Comparison of ENCODE assay signal across 8 cellular contexts in the genomic region with DNA sequence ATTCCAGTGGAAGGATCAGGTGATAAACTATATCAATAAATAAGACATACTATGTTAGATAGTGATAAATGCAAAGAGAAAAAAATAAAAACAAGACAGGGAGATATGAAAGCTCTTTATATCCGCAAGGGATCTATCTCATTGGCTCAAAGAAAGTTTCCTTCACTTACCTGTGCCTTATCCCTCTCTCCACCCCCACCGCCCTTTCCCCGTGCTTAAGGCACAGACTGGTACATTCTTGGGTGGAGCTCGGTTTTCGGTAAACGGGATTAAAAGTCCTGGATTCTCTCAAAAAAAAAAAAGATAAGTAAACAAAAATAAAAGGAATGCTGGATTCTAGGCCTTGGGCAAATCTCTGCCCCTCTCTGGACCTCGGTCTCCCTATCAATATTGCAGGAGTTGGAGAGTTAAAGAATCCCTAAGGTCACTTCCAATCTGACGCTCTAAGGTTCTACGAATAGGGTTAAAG. TPM values are rescaled to one million over a fixed set of nuclear protein-coding genes. Genes with fewer than 3 reads are reported as not detected.
DNase-seq lines count a peak whose midpoint lies in the region; ATAC-seq and FAIRE-seq lines count a peak whose summit lies in the region.

No MANE protein-coding gene starts in this region.

- H3K4me1 Mint-ChIP-seq in activated CD4-positive, alpha-beta memory T cell treated with anti-CD3 and anti-CD28 coated beads for 36 hours (ENCODE audit: low read depth), result peaks cover 48% of the 10 kb centered on the region
- H3K4me1 Mint-ChIP-seq in stimulated activated naive B cell treated with anti-CD40 and anti-IgM and Interleukin-4, amounts not matched to agents 10 μg/mL and 1 μg/mL and 100 μg/mL, for 72 hours, result peaks cover 29 to 49% of the 10 kb centered on the region in 2 donors

- DNase-seq in NCI-H1105 treated with DMSO at 0.1 percent for 48 hours (lab: John Stamatoyannopoulos, UW), result peak; percentile 58
- DNase-seq in NCI-H1105 (lab: John Stamatoyannopoulos, UW), result no peak
- DNase-seq in activated CD4-positive, alpha-beta memory T cell treated with anti-CD3 and anti-CD28 coated beads for 36 hours, result peak; percentile 21
- DNase-seq in stimulated activated naive B cell treated with anti-CD40 and anti-IgM and Interleukin-4, amounts not matched to agents 10 μg/mL and 1 μg/mL and 100 μg/mL, for 72 hours, result no peak
- DNase-seq in RCC 7860 (ENCODE audit: low spot score), result no peak
- DNase-seq in NCI-H1417 (lab: John Stamatoyannopoulos, UW), result no peak
- no peak for DNase-seq in frontal cortex (ENCODE audit: low spot score in 2 of 2)

- FAIRE-seq in RCC 7860 (lab: Jason Lieb, UNC) (no peak), frontal cortex (lab: Jason Lieb, UNC) (no peak)

- no peaks in the 10 kb centered on the region for H3K4me1 ChIP-seq in iPS-15b (ENCODE audit: control insufficient read depth, insufficient read depth, low read length)

- peak overlapping the region; percentile 99 for H3K27ac Mint-ChIP-seq in activated CD4-positive, alpha-beta memory T cell treated with anti-CD3 and anti-CD28 coated beads for 36 hours
- H3K27ac Mint-ChIP-seq in stimulated activated naive B cell treated with anti-CD40 and anti-IgM and Interleukin-4, amounts not matched to agents 10 μg/mL and 1 μg/mL and 100 μg/mL, for 72 hours, result peak overlapping the region; percentile 99

- CTCF ChIA-PET in activated CD4-positive, alpha-beta memory T cell treated with anti-CD3 and anti-CD28 coated beads for 36 hours (lab: Charles Lee), result no interaction called here

- H3K4me3 ChIP-seq in iPS-15b (ENCODE audit: low read depth, low read length), result peak overlapping the region; percentile 76

- H3K27me3 ChIP-seq in iPS-15b (ENCODE audit: control insufficient read depth, insufficient read depth, low read length), result no peaks in the 10 kb centered on the region

- no peaks in the 10 kb centered on the region for H3K36me3 Mint-ChIP-seq in activated CD4-positive, alpha-beta memory T cell treated with anti-CD3 and anti-CD28 coated beads for 36 hours
- H3K36me3 Mint-ChIP-seq in stimulated activated naive B cell treated with anti-CD40 and anti-IgM and Interleukin-4, amounts not matched to agents 10 μg/mL and 1 μg/mL and 100 μg/mL, for 72 hours, result peaks cover 7 to 12% of the 10 kb centered on the region in 2 donors

- peak overlapping the region; percentile 89 for H3K4me3 Mint-ChIP-seq in activated CD4-positive, alpha-beta memory T cell treated with anti-CD3 and anti-CD28 coated beads for 36 hours
- H3K4me3 Mint-ChIP-seq in stimulated activated naive B cell treated with anti-CD40 and anti-IgM and Interleukin-4, amounts not matched to agents 10 μg/mL and 1 μg/mL and 100 μg/mL, for 72 hours, result peak overlapping the region; percentile 87 to 92

- no peaks in the 10 kb centered on the region for H3K36me3 ChIP-seq in iPS-15b (ENCODE audit: control insufficient read depth, insufficient read depth, low read length)

- intact Hi-C loops in activated CD4-positive, alpha-beta memory T cell treated with anti-CD3 and anti-CD28 coated beads for 36 hours (cut with micrococcal nuclease), result loop anchor here (1.0 to 10.0 kb wide), 10 partner anchors 53 to 1794 kb away; a partner anchor contains a TSS

- POLR2A ChIA-PET in activated CD4-positive, alpha-beta memory T cell treated with anti-CD3 and anti-CD28 coated beads for 36 hours (lab: Charles Lee), result interaction anchor here (1.0 to 1.3 kb wide), 2 partner anchors 11 to 58 kb away, joined by 3 read pairs; a partner anchor contains a TSS

- no peaks in the 10 kb centered on the region for H3K27me3 Mint-ChIP-seq in activated CD4-positive, alpha-beta memory T cell treated with anti-CD3 and anti-CD28 coated beads for 36 hours
- no peaks in the 10 kb centered on the region for H3K27me3 Mint-ChIP-seq in stimulated activated naive B cell treated with anti-CD40 and anti-IgM and Interleukin-4, amounts not matched to agents 10 μg/mL and 1 μg/mL and 100 μg/mL, for 72 hours

- H3K9me3 Mint-ChIP-seq in activated CD4-positive, alpha-beta memory T cell treated with anti-CD3 and anti-CD28 coated beads for 36 hours, result no peaks in the 10 kb centered on the region
- no peaks in the 10 kb centered on the region for H3K9me3 Mint-ChIP-seq in stimulated activated naive B cell treated with anti-CD40 and anti-IgM and Interleukin-4, amounts not matched to agents 10 μg/mL and 1 μg/mL and 100 μg/mL, for 72 hours

- ATAC-seq in stimulated activated naive B cell treated with anti-CD40 and anti-IgM and Interleukin-4, amounts not matched to agents 10 μg/mL and 1 μg/mL and 100 μg/mL, for 72 hours (replicated peaks), result no peak

- no peak overlapping the region for H3K9ac ChIP-seq in iPS-15b (ENCODE audit: low read depth, low read length)

- H3K9me3 ChIP-seq in iPS-15b (ENCODE audit: control insufficient read depth, insufficient read depth, low read length), result no peaks in the 10 kb centered on the region

RNA-seq across cellular contexts. Expression of a gene that starts 0.6 kb away (rescaled TPM):
- 10 to 100 TPM; 10.0 to 10.4 TPM for total RNA-seq in activated CD4-positive, alpha-beta memory T cell treated with anti-CD3 and anti-CD28 coated beads for 36 hours
- total RNA-seq in frontal cortex, result 16.3 TPM

RNA-seq across cellular contexts. Expression of a gene that starts 2.0 kb away (rescaled TPM):
- total RNA-seq in activated CD4-positive, alpha-beta memory T cell treated with anti-CD3 and anti-CD28 coated beads for 36 hours, result 10 to 100 TPM; 10.5 to 11.5 TPM
- total RNA-seq in frontal cortex, result 2.0 TPM

RNA-seq across cellular contexts. Expression of a gene that starts 50.2 kb away (rescaled TPM):
- not detected for total RNA-seq in activated CD4-positive, alpha-beta memory T cell treated with anti-CD3 and anti-CD28 coated beads for 36 hours
- total RNA-seq in frontal cortex, result not detected

RNA-seq across cellular contexts. Expression of a gene that starts 58.8 kb away (rescaled TPM):
- 10 to 100 TPM; 13.9 to 15.2 TPM for total RNA-seq in activated CD4-positive, alpha-beta memory T cell treated with anti-CD3 and anti-CD28 coated beads for 36 hours
- total RNA-seq in frontal cortex, result 0.82 TPM

Comparison
In these comparisons a context has a peak if more than half of its experiments do, and no peak if none do; other contexts are left out.
1. DNase-seq: peak in NCI-H1105 treated with DMSO at 0.1 percent for 48 hours (single experiment) and activated CD4-positive, alpha-beta memory T cell treated with anti-CD3 and anti-CD28 coated beads for 36 hours (single experiment); none in NCI-H1105 (single experiment), stimulated activated naive B cell treated with anti-CD40 and anti-IgM and Interleukin-4, amounts not matched to agents 10 μg/mL and 1 μg/mL and 100 μg/mL, for 72 hours (single experiment), RCC 7860 (single experiment), NCI-H1417 (0 of 3) and frontal cortex (0 of 2).